In genomic region chr3:124032351-124032880, GRCh38 we compare ENCODE assay signal across 8 cellular contexts. TPM values are rescaled to one million over a fixed set of nuclear protein-coding genes. Genes with fewer than 3 reads are reported as not detected.
DNase-seq lines count a peak whose midpoint lies in the region; ATAC-seq, FAIRE-seq and TF ChIP-seq lines count a peak whose summit lies in the region.

No MANE protein-coding gene starts in this region.

- H2AFZ ChIP-seq in K562 (ENCODE audit: low read depth, low read length), result peak overlapping the region; percentile 70; the same call in 1 of the 2 replicates

- peaks cover 0 to 21% of the 10 kb centered on the region in 2 experiments; a peak in 2 of 5 replicates for H3K4me1 ChIP-seq in K562 (replicated peaks in 1 of 2; ENCODE audit: control insufficient read depth in 2 of 2, insufficient read depth in 2 of 2, low read length in 2 of 2)

- TF ChIP-seq RAD21 in K562 (CRISPR knock-in tag; conservative IDR thresholded peaks at IDR 0.05 in 1 of 2, IDR thresholded peaks at IDR 0.05 in 1 of 2), result no peak

- FAIRE-seq in K562 (lab: Jason Lieb, UNC), result no peak

- no peaks in the 10 kb centered on the region for H3K36me3 ChIP-seq in K562 (ENCODE audit: control insufficient read depth, insufficient read depth, low read length)

- POLR2A ChIA-PET in K562 (lab: Yijun Ruan, JAX), result interaction anchor here (0.7 kb wide), 1 partner anchor 17 kb away, joined by 3 read pairs; no protein-coding TSS in a partner anchor

- H3K4me2 ChIP-seq in K562 (ENCODE audit: insufficient read depth, low read length), result peak overlapping the region; percentile 41

- in situ Hi-C loops in K562 (cut with MboI), result no loop called here

- peak; percentile 37 for DNase-seq in GM03348 (ENCODE audit: low spot score)
- peak; percentile 31 for DNase-seq in NCI-H2081 treated with DMSO at 0.1 percent for 48 hours (lab: John Stamatoyannopoulos, UW)
- DNase-seq in K562 (ENCODE audit: extremely low read depth in 1 of 4, low spot score in 3 of 4), result peak; percentile 7 to 16 (median 12)
- DNase-seq in iPS-NIHi11 (ENCODE audit: low spot score), result peak; percentile 45
- no peak for DNase-seq in UCSD-AML1 (lab: John Stamatoyannopoulos, UW; ENCODE audit: unreplicated experiment)
- no peak for DNase-seq in SIG-M5 treated with dmso at 0.1 percent for 504 hours (lab: John Stamatoyannopoulos, UW; ENCODE audit: unreplicated experiment)
- no peak for DNase-seq in HT-29 (ENCODE audit: low spot score)

- whole genome bisulfite sequencing in K562 (ENCODE audit: insufficient coverage, low coverage, missing lambda C conversion rate), result 0% methylated on average over 10 of the region's 29 CpGs

- TF ChIP-seq CTCF in K562 (IDR thresholded peaks at IDR 0.05 in 2 of 3, conservative IDR thresholded peaks at IDR 0.05 in 1 of 3; ENCODE audit: insufficient read depth in 2 of 3, low read depth in 1 of 3, low read length in 3 of 3), result no peak

- H3K9me1 ChIP-seq in K562 (ENCODE audit: control insufficient read depth, insufficient read depth, low read length), result no peaks in the 10 kb centered on the region

- no peak; the same call in 1 of the 3 replicates for ATAC-seq in K562

- no TSS peak for BruUV-seq in K562 (replicated peaks; lab: Mats Ljungman, UMichigan)

- no peak overlapping the region for H3K27ac ChIP-seq in K562 (ENCODE audit: extremely low read depth, low read depth, low read length)
- peak overlapping the region in 18 of 21 experiments; percentile 51 to 92 (median 76) for H3K27ac ChIP-seq in skin epidermis

- H3K79me2 ChIP-seq in K562 (ENCODE audit: control insufficient read depth, insufficient read depth, low read length), result no peaks in the 10 kb centered on the region

- CTCF ChIA-PET in K562 (lab: Yijun Ruan, JAX; ENCODE audit: low intra/inter-chr PET ratio), result no interaction called here

- H4K20me1 ChIP-seq in K562 (replicated peaks; ENCODE audit: control insufficient read depth, insufficient read depth, low read length), result no peaks in the 10 kb centered on the region

- no peak for TF ChIP-seq POLR2A in K562 (conservative IDR thresholded peaks at IDR 0.05)

- no peak for TF ChIP-seq EP300 in K562 (IDR thresholded peaks at IDR 0.05; ENCODE audit: low read length)

- H3K4me3 ChIP-seq in K562 (peak overlapping the region; percentile 50), skin epidermis (peak overlapping the region; percentile 48 to 74 (median 62))

- H3K27me3 ChIP-seq in K562 (ENCODE audit: control insufficient read depth in 2 of 2, insufficient read depth in 2 of 2, low read length in 2 of 2), result peaks cover 0 to 16% of the 10 kb centered on the region in 2 experiments; a peak in 2 of 5 replicates

- H3K9ac ChIP-seq in K562 (ENCODE audit: insufficient read depth in 1 of 2, low read depth in 2 of 2, low read length in 2 of 2), result peak overlapping the region in 1 of 2 experiments; percentile 81; a peak in 2 of 4 replicates

- intact Hi-C loops in K562 (cut with micrococcal nuclease), result no loop called here

- no peaks in the 10 kb centered on the region for H3K9me3 ChIP-seq in K562 (replicated peaks; ENCODE audit: control insufficient read depth, insufficient read depth, low read depth, low read length)

TF ChIP-seq in K562, 482 proteins besides CTCF, POLR2A, EP300 and RAD21 (continues in another document):
- TF ChIP-seq NFIC (IDR thresholded peaks at IDR 0.05) (0 out of 2 replicates have a peak, but pooled peaks have one; percentile 29), SRSF7 (optimal IDR thresholded peaks at IDR 0.05; ENCODE audit: low read depth, low read length) (no peak), PKNOX1 (IDR thresholded peaks at IDR 0.05) (peak; percentile 46), ZNF512 (tag; IDR thresholded peaks at IDR 0.05) (peak; percentile 48)

RNA-seq across cellular contexts. Expression of gene KALRN, which starts 0.8 kb away (rescaled TPM):
- total RNA-seq in K562 (2011; cell fraction: chromatin; rRNA removed; ENCODE audit: low replicate concordance), result 20.2 and 28.2 TPM in 2 replicates
- 9.5 and 12.8 TPM in 2 replicates for total RNA-seq in K562 (2011; cell fraction: nucleolus; rRNA removed)
- 16.4 and 16.8 TPM in 2 replicates for total RNA-seq in K562 (2011; cell fraction: nucleoplasm; rRNA removed)
- total RNA-seq in K562 (2014; rRNA removed), result 3.3 and 8.2 TPM in 2 replicates
- total RNA-seq in K562 (2014; rRNA removed; fragmentation: Illumina TruSeq; extraction: Trizol), result 2.7 and 3.5 TPM in 2 replicates
- 1.6 and 2.0 TPM in 2 replicates for total RNA-seq in K562 (2015; rRNA removed; fragmentation: Illumina TruSeq; extraction: Trizol)
- 3.9 and 5.2 TPM in 2 replicates for total RNA-seq in K562 (2021)
- polyA plus RNA-seq in K562 (2011; rRNA removed), result 3.2 and 5.6 TPM in 2 replicates
- 2.2 and 5.1 TPM in 2 replicates for polyA plus RNA-seq in K562 (2011; cell fraction: cytosol; rRNA removed)
- 5.3 and 10.1 TPM in 2 replicates for polyA plus RNA-seq in K562 (2011; cell fraction: nucleus; rRNA removed)
- 4.1 and 5.1 TPM in 2 replicates for polyA plus RNA-seq in K562 (2012)
- polyA plus RNA-seq in K562 (2014; fragmentation: Illumina TruSeq; extraction: Trizol), result 3.4 and 4.0 TPM in 2 replicates
- polyA plus RNA-seq in K562 (2014; fragmentation: Nextera tagmentation; extraction: Ambion mirVana), result under 1 TPM; 0.42 to 0.45 TPM
- 3.4 and 4.6 TPM in 2 replicates for polyA plus RNA-seq in K562 (2014; rRNA removed)
- polyA minus RNA-seq in K562 (2011; rRNA and poly(A)+ RNA removed), result 4.0 and 8.8 TPM in 2 replicates
- polyA minus RNA-seq in K562 (2011; cell fraction: cytosol; rRNA and poly(A)+ RNA removed), result 1.5 and 4.6 TPM in 2 replicates
- polyA minus RNA-seq in K562 (2011; cell fraction: nucleus; rRNA and poly(A)+ RNA removed), result 5.9 and 8.3 TPM in 2 replicates
- total RNA-seq in HT-29 (2014; rRNA removed; shearing (Covaris generic)), result 26.0 and 28.8 TPM in 2 replicates

RNA-seq across cellular contexts. Expression of gene ROPN1, which starts 40.5 kb away (rescaled TPM):
- not detected in 2 replicates for total RNA-seq in K562 (2011; cell fraction: chromatin; rRNA removed; ENCODE audit: low replicate concordance)
- not detected in 2 replicates for total RNA-seq in K562 (2011; cell fraction: nucleolus; rRNA removed)
- not detected in 2 replicates for total RNA-seq in K562 (2011; cell fraction: nucleoplasm; rRNA removed)
- total RNA-seq in K562 (2014; rRNA removed) (not detected in 2 replicates), K562 (2014; rRNA removed; fragmentation: Illumina TruSeq; extraction: Trizol) (not detected in 2 replicates), K562 (2015; rRNA removed; fragmentation: Illumina TruSeq; extraction: Trizol) (not detected in 2 replicates), K562 (2021) (not detected in 2 replicates)
- polyA plus RNA-seq in K562 (2011; rRNA removed) (not detected in 2 replicates), K562 (2014; fragmentation: Illumina TruSeq; extraction: Trizol) (not detected in 2 replicates), K562 (2014; fragmentation: Nextera tagmentation; extraction: Ambion mirVana) (not detected), K562 (2014; rRNA removed) (not detected in 2 replicates)
- not detected in 2 replicates for polyA plus RNA-seq in K562 (2011; cell fraction: cytosol; rRNA removed)
- polyA plus RNA-seq in K562 (2011; cell fraction: nucleus; rRNA removed), result not detected in 2 replicates
- polyA plus RNA-seq in K562 (2012), result not detected in 2 replicates
- not detected in 2 replicates for polyA minus RNA-seq in K562 (2011; rRNA and poly(A)+ RNA removed)
- polyA minus RNA-seq in K562 (2011; cell fraction: cytosol; rRNA and poly(A)+ RNA removed), result not detected in 2 replicates
- polyA minus RNA-seq in K562 (2011; cell fraction: nucleus; rRNA and poly(A)+ RNA removed), result not detected in 2 replicates
- total RNA-seq in HT-29 (2014; rRNA removed; shearing (Covaris generic)), result not detected in 2 replicates

Comparison
In these comparisons a context has a peak if more than half of its experiments do, and no peak if none do; other contexts are left out.
1. DNase-seq: peak in GM03348 (single experiment), NCI-H2081 treated with DMSO at 0.1 percent for 48 hours (single experiment), K562 (4 of 4) and iPS-NIHi11 (single experiment); none in UCSD-AML1 (single experiment), SIG-M5 treated with dmso at 0.1 percent for 504 hours (single experiment) and HT-29 (single experiment).